ENCODE assay signal across 1 cellular context in the genomic region with DNA sequence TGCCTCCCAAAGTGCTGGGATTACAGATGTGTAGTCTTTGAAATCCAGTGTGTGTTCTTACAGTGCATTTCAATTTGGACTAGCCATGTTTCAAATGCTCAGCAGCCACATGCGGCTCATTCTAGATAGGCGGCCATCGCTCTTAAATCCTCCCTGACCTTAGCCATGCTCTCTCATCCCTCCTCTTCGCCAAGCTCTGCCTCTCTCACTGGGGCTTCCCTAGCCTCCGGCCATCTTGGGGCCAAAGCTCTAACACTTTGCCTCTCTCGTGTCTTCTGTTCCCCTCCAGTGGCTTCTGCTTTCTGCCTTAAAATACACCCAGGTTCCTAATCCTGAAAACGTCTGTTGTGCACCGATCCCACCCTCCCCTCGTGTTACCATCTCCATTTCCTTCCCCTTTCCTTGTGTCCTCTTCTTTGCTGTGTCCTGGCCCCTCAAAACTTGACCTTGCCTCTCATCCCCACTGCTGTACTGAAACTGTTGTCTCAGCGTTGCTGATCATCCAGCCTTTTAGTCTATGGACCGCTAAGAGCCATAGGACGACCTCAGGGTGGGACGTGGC.
TF ChIP-seq lines count a peak whose summit lies in the region.

No MANE protein-coding gene starts in this region.

TF ChIP-seq in GM12878, 131 proteins besides CTCF, POLR2A, EP300 and RAD21:
- TF ChIP-seq, protein P1, sequence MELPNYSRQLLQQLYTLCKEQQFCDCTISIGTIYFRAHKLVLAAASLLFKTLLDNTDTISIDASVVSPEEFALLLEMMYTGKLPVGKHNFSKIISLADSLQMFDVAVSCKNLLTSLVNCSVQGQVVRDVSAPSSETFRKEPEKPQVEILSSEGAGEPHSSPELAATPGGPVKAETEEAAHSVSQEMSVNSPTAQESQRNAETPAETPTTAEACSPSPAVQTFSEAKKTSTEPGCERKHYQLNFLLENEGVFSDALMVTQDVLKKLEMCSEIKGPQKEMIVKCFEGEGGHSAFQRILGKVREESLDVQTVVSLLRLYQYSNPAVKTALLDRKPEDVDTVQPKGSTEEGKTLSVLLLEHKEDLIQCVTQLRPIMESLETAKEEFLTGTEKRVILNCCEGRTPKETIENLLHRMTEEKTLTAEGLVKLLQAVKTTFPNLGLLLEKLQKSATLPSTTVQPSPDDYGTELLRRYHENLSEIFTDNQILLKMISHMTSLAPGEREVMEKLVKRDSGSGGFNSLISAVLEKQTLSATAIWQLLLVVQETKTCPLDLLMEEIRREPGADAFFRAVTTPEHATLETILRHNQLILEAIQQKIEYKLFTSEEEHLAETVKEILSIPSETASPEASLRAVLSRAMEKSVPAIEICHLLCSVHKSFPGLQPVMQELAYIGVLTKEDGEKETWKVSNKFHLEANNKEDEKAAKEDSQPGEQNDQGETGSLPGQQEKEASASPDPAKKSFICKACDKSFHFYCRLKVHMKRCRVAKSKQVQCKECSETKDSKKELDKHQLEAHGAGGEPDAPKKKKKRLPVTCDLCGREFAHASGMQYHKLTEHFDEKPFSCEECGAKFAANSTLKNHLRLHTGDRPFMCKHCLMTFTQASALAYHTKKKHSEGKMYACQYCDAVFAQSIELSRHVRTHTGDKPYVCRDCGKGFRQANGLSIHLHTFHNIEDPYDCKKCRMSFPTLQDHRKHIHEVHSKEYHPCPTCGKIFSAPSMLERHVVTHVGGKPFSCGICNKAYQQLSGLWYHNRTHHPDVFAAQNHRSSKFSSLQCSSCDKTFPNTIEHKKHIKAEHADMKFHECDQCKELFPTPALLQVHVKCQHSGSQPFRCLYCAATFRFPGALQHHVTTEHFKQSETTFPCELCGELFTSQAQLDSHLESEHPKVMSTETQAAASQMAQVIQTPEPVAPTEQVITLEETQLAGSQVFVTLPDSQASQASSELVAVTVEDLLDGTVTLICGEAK (IDR thresholded peaks at IDR 0.05; ENCODE audit: borderline replicate concordance), result no peak
- TF ChIP-seq SMAD1 (IDR thresholded peaks at IDR 0.05; ENCODE audit: low read depth, partially characterized antibody) (no peak), IKZF1 (conservative IDR thresholded peaks at IDR 0.05) (no peak), SIN3A (IDR thresholded peaks at IDR 0.05; ENCODE audit: low read depth, low read length) (no peak), PML (IDR thresholded peaks at IDR 0.05; ENCODE audit: low read length) (no peak), SP1 (IDR thresholded peaks at IDR 0.05; ENCODE audit: low read depth, low read length) (no peak), CBFB (IDR thresholded peaks at IDR 0.05; ENCODE audit: low read depth) (no peak), RELA (IDR thresholded peaks at IDR 0.05; ENCODE audit: borderline replicate concordance, partially characterized antibody) (no peak), RUNX3 (IDR thresholded peaks at IDR 0.05; ENCODE audit: low read length) (no peak), SUPT20H (IDR thresholded peaks at IDR 0.05; ENCODE audit: borderline replicate concordance, control insufficient read depth, low read depth, low read length) (no peak), BACH1 (IDR thresholded peaks at IDR 0.05; ENCODE audit: borderline replicate concordance) (no peak), YBX1 (IDR thresholded peaks at IDR 0.05) (no peak), YY1 (IDR thresholded peaks at IDR 0.05; ENCODE audit: low read depth, low read length) (0 out of 2 replicates have a peak, but pooled peaks have one; percentile 61)
- TF ChIP-seq, protein P2, sequence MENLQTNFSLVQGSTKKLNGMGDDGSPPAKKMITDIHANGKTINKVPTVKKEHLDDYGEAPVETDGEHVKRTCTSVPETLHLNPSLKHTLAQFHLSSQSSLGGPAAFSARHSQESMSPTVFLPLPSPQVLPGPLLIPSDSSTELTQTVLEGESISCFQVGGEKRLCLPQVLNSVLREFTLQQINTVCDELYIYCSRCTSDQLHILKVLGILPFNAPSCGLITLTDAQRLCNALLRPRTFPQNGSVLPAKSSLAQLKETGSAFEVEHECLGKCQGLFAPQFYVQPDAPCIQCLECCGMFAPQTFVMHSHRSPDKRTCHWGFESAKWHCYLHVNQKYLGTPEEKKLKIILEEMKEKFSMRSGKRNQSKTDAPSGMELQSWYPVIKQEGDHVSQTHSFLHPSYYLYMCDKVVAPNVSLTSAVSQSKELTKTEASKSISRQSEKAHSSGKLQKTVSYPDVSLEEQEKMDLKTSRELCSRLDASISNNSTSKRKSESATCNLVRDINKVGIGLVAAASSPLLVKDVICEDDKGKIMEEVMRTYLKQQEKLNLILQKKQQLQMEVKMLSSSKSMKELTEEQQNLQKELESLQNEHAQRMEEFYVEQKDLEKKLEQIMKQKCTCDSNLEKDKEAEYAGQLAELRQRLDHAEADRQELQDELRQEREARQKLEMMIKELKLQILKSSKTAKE (IDR thresholded peaks at IDR 0.05; ENCODE audit: low read depth, poor library complexity, severe bottlenecking), result no peak
- TF ChIP-seq, protein P3, sequence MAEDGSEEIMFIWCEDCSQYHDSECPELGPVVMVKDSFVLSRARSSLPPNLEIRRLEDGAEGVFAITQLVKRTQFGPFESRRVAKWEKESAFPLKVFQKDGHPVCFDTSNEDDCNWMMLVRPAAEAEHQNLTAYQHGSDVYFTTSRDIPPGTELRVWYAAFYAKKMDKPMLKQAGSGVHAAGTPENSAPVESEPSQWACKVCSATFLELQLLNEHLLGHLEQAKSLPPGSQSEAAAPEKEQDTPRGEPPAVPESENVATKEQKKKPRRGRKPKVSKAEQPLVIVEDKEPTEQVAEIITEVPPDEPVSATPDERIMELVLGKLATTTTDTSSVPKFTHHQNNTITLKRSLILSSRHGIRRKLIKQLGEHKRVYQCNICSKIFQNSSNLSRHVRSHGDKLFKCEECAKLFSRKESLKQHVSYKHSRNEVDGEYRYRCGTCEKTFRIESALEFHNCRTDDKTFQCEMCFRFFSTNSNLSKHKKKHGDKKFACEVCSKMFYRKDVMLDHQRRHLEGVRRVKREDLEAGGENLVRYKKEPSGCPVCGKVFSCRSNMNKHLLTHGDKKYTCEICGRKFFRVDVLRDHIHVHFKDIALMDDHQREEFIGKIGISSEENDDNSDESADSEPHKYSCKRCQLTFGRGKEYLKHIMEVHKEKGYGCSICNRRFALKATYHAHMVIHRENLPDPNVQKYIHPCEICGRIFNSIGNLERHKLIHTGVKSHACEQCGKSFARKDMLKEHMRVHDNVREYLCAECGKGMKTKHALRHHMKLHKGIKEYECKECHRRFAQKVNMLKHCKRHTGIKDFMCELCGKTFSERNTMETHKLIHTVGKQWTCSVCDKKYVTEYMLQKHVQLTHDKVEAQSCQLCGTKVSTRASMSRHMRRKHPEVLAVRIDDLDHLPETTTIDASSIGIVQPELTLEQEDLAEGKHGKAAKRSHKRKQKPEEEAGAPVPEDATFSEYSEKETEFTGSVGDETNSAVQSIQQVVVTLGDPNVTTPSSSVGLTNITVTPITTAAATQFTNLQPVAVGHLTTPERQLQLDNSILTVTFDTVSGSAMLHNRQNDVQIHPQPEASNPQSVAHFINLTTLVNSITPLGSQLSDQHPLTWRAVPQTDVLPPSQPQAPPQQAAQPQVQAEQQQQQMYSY (CRISPR knock-in tag; IDR thresholded peaks at IDR 0.05), result no peak
- TF ChIP-seq, protein P4, sequence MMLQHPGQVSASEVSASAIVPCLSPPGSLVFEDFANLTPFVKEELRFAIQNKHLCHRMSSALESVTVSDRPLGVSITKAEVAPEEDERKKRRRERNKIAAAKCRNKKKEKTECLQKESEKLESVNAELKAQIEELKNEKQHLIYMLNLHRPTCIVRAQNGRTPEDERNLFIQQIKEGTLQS (IDR thresholded peaks at IDR 0.05; ENCODE audit: borderline replicate concordance, extremely low read depth, low read depth, low read length), result no peak
- TF ChIP-seq, protein P5, sequence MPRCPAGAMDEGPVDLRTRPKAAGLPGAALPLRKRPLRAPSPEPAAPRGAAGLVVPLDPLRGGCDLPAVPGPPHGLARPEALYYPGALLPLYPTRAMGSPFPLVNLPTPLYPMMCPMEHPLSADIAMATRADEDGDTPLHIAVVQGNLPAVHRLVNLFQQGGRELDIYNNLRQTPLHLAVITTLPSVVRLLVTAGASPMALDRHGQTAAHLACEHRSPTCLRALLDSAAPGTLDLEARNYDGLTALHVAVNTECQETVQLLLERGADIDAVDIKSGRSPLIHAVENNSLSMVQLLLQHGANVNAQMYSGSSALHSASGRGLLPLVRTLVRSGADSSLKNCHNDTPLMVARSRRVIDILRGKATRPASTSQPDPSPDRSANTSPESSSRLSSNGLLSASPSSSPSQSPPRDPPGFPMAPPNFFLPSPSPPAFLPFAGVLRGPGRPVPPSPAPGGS (IDR thresholded peaks at IDR 0.05; ENCODE audit: borderline replicate concordance, insufficient read depth, low read depth, low read length, poor library complexity, severe bottlenecking), result peak; percentile 52
- TF ChIP-seq, protein P6, sequence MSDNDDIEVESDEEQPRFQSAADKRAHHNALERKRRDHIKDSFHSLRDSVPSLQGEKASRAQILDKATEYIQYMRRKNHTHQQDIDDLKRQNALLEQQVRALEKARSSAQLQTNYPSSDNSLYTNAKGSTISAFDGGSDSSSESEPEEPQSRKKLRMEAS (IDR thresholded peaks at IDR 0.05; ENCODE audit: low read depth, low read length), result no peak
